9 cellular contexts compared by ENCODE assay signal in genomic region chr1:58858344-58858673, GRCh38.
DNase-seq lines count a peak whose midpoint lies in the region; ATAC-seq and TF ChIP-seq lines count a peak whose summit lies in the region.
"Had no signal": no experiment of that assay in that cellular context is flagged by ENCODE, and none has a peak within 500 bp of the region (broad histone marks: within the 10 kb centered on the region; RNA-seq: fewer than 3 reads in every experiment).

No MANE protein-coding gene starts in this region.

- H3K9me3 ChIP-seq in spleen, result no peaks in the 10 kb centered on the region
- H3K9me3 ChIP-seq: A549 had no signal

- peak overlapping the region; percentile 87 for H3K27ac Mint-ChIP-seq in activated naive CD8-positive, alpha-beta T cell

- peak; percentile 13 for ATAC-seq in HG03457 (IDR thresholded peaks at IDR 0.05; ENCODE audit: unreplicated experiment)
- no peak for ATAC-seq in HG02840 (IDR thresholded peaks at IDR 0.05; ENCODE audit: low FRiP score, unreplicated experiment)

- no peak for TF ChIP-seq POLR2A in spleen (IDR thresholded peaks at IDR 0.05)

- H3K27me3 ChIP-seq in spleen (replicated peaks in 1 of 7), result no peaks in the 10 kb centered on the region

- H3K4me3 ChIP-seq in spleen, result no peak overlapping the region
- H3K4me3 ChIP-seq: A549 had no signal

- DNase-seq in NCI-H2171 treated with DMSO at 0.1 percent for 48 hours (lab: John Stamatoyannopoulos, UW) (peak; percentile 46), NCI-H2171 (lab: John Stamatoyannopoulos, UW) (no peak), spleen (no peak), NOMO-1 (lab: John Stamatoyannopoulos, UW; ENCODE audit: unreplicated experiment in 2 of 2) (no peak), AG20443 (ENCODE audit: low spot score) (no peak)

- no peaks in the 10 kb centered on the region for H3K9me3 Mint-ChIP-seq in activated naive CD8-positive, alpha-beta T cell (ENCODE audit: low read depth)

- 63 to 74% (median 71%) methylated on average over 2 of the region's 2 CpGs for WGBS in spleen, 5 donors

- H3K36me3 Mint-ChIP-seq in activated naive CD8-positive, alpha-beta T cell, result no peaks in the 10 kb centered on the region

- H3K27ac ChIP-seq in spleen, result peak overlapping the region in 5 of 8 donors; percentile 10 to 51 (median 47)

- no peak overlapping the region for H3K4me3 Mint-ChIP-seq in activated naive CD8-positive, alpha-beta T cell

- no peaks in the 10 kb centered on the region for H3K36me3 ChIP-seq in spleen

- H3K4me1 Mint-ChIP-seq in activated naive CD8-positive, alpha-beta T cell (ENCODE audit: low read depth), result peaks cover 48% of the 10 kb centered on the region

- no peak for TF ChIP-seq CTCF in spleen (IDR thresholded peaks at IDR 0.05 in 8 of 11, conservative IDR thresholded peaks at IDR 0.05 in 3 of 11)

- no peaks in the 10 kb centered on the region for H3K27me3 Mint-ChIP-seq in activated naive CD8-positive, alpha-beta T cell

- H3K4me1 ChIP-seq in spleen, result peaks cover 0 to 25% (median 15%) of the 10 kb centered on the region in 6 donors

- intact Hi-C loops in spleen (cut with DNase I; ENCODE audit: low total_unique reads), result no loop called here
